Comparison of ENCODE assay signal across 13 cellular contexts in genomic region chrX:13093489-13094140, GRCh38. TPM values are rescaled to one million over a fixed set of nuclear protein-coding genes. Genes with fewer than 3 reads are reported as not detected.
A peak's percentile ranks its signal among the peaks of the same experiment; 100 is the strongest.
DNase-seq lines count a peak whose midpoint lies in the region; ATAC-seq and TF ChIP-seq lines count a peak whose summit lies in the region.
"Had no signal": no experiment of that assay in that cellular context is flagged by ENCODE, and none has a peak within 500 bp of the region (broad histone marks: within the 10 kb centered on the region; RNA-seq: fewer than 3 reads in every experiment).

No MANE protein-coding gene starts in this region.

- CTCF ChIA-PET in activated B cell treated with CpG ODN at 0.5 μM for 24 hours (lab: Charles Lee), result interaction anchor here (1.1 to 5.2 kb wide), 7 partner anchors 92 to 397 kb away, joined by 3 to 142 read pairs (median 8); no protein-coding TSS in a partner anchor

- ATAC-seq in activated B cell treated with CpG ODN at 0.5 μM for 24 hours (ENCODE audit: low read depth), result no peak
- ATAC-seq in stimulated activated naive CD8-positive, alpha-beta T cell treated with anti-CD3 and anti-CD28 coated beads, Interleukin-15, Interleukin-2, amounts not matched to agents 100 U/mL and 50 U/mL, for 24 hours, result peak; percentile 41
- no peak for ATAC-seq in HG02981 (IDR thresholded peaks at IDR 0.05; ENCODE audit: unreplicated experiment)
- ATAC-seq in GM21576 (IDR thresholded peaks at IDR 0.05; ENCODE audit: unreplicated experiment), result no peak
- ATAC-seq: A549 had no signal

- H3K4me3 Mint-ChIP-seq in activated B cell treated with CpG ODN at 0.5 μM for 24 hours, result peak overlapping the region; percentile 62

- POLR2A ChIA-PET in activated B cell treated with CpG ODN at 0.5 μM for 24 hours (lab: Charles Lee), result interaction anchor here (1.1 to 15.8 kb wide), 8 partner anchors 12 to 395 kb away, joined by 3 to 847 read pairs (median 54); partner anchors contain the start of gene TMSB4X

- no peak for TF ChIP-seq CTCF in activated B cell treated with CpG ODN at 0.5 μM for 24 hours (IDR thresholded peaks at IDR 0.05)

- DNase-seq in activated CD4-positive, alpha-beta T cell treated with anti-CD3 and anti-CD28 coated beads for 4 hours, result peak; percentile 22 to 34
- no peak for DNase-seq in activated CD4-positive, alpha-beta T cell treated with anti-CD3 and anti-CD28 coated beads, Interleukin-2, amount 50 U/mL, for 48 hours
- DNase-seq in activated B cell treated with CpG ODN at 0.5 μM for 24 hours (no peak), dermis blood vessel endothelial cell (peak; percentile 56), NCI-H1092 (lab: John Stamatoyannopoulos, UW) (no peak)
- no peak for DNase-seq in stimulated activated naive CD8-positive, alpha-beta T cell treated with anti-CD3 and anti-CD28 coated beads, Interleukin-15, Interleukin-2, amounts not matched to agents 100 U/mL and 50 U/mL, for 24 hours
- DNase-seq: DMS53, foreskin melanocyte, NCI-H345 had no signal

- peaks cover 58% of the 10 kb centered on the region for H3K4me1 Mint-ChIP-seq in activated B cell treated with CpG ODN at 0.5 μM for 24 hours

- H3K36me3 Mint-ChIP-seq in activated B cell treated with CpG ODN at 0.5 μM for 24 hours (ENCODE audit: low read depth), result no peaks in the 10 kb centered on the region

- intact Hi-C loops in activated B cell treated with CpG ODN at 0.5 μM for 24 hours (cut with micrococcal nuclease), result loop anchor here (2.0 to 5.0 kb wide), 8 partner anchors 19 to 937 kb away; partner anchors contain the start of gene TCEANC

- no peaks in the 10 kb centered on the region for H3K9me3 Mint-ChIP-seq in activated B cell treated with CpG ODN at 0.5 μM for 24 hours

- peak overlapping the region; percentile 84 for H3K27ac Mint-ChIP-seq in activated B cell treated with CpG ODN at 0.5 μM for 24 hours

- H3K27me3 Mint-ChIP-seq in activated B cell treated with CpG ODN at 0.5 μM for 24 hours, result no peaks in the 10 kb centered on the region

RNA-seq across cellular contexts. Expression of gene FAM9C, which starts 49.2 kb away (rescaled TPM):
- not detected in 2 replicates for total RNA-seq in activated B cell treated with CpG ODN at 0.5 μM for 24 hours
- 0.05 TPM in 1 of 2 replicates, not detected in the other for total RNA-seq in dermis blood vessel endothelial cell
- total RNA-seq: dermis microvascular lymphatic vessel endothelial cell had no signal

Comparison
In these comparisons a context has a peak if more than half of its experiments do, and no peak if none do; other contexts are left out.
1. DNase-seq: peak in activated CD4-positive, alpha-beta T cell treated with anti-CD3 and anti-CD28 coated beads for 4 hours (2 of 2) and dermis blood vessel endothelial cell (single experiment); none in activated CD4-positive, alpha-beta T cell treated with anti-CD3 and anti-CD28 coated beads, Interleukin-2, amount 50 U/mL, for 48 hours (0 of 2), activated B cell treated with CpG ODN at 0.5 μM for 24 hours (single experiment), stimulated activated naive CD8-positive, alpha-beta T cell treated with anti-CD3 and anti-CD28 coated beads, Interleukin-15, Interleukin-2, amounts not matched to agents 100 U/mL and 50 U/mL, for 24 hours (single experiment) and NCI-H1092 (single experiment).